Comparison of ENCODE assay signal across 8 cellular contexts in the genomic region with DNA sequence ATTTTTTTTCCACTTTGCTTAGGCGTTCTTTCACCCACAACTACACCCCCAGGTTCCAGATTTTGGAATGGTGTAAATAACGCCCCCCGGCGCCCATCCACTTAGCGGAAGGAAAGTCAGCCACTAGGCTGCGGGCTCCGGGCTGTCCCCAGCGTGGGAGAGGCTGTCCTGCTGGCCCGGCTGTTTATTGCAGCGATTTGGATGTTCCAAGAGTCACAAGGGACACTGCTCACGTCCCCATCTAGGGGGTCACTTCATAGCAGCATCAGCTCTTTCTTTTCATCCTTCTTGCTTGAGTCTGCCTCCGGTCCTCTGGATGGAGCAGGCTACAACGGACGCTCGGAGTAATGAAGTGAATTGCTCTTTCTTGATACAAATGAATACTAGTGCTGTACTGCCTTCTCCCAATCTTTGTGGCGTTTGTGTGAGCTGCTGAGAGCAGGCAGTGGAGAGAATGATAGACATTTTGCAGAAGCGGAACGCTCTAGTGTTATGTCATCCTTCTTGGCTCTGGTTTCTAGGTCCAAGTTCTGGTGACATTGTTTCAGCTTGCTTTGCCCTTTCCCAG. TPM values are rescaled to one million over a fixed set of nuclear protein-coding genes. Genes with fewer than 3 reads are reported as not detected.
DNase-seq lines count a peak whose midpoint lies in the region; ATAC-seq and TF ChIP-seq lines count a peak whose summit lies in the region.

No MANE protein-coding gene starts in this region.

- H3K4me1 Mint-ChIP-seq in activated T-helper 1 cell treated with anti-CD3 and anti-CD28 coated beads, Interleukin-12 subunit alpha, Interleukin-12 subunit beta, Interleukin-2, Interleukin-4 antibody, amounts not matched to agents 30 ng/mL and 10 ng/mL and 1 ng/mL, durations not matched to agents 14 hours and 24 hours and 36 hours (ENCODE audit: low read depth): peaks cover 8% of the 10 kb centered on the region
- peaks cover 15% of the 10 kb centered on the region for H3K4me1 Mint-ChIP-seq in nephron progenitor cell

- peak; percentile 41 for ATAC-seq in GM19351 (IDR thresholded peaks at IDR 0.05; ENCODE audit: unreplicated experiment)
- no peak for ATAC-seq in GM18519 (IDR thresholded peaks at IDR 0.05; ENCODE audit: low FRiP score, unreplicated experiment)

- peak overlapping the region; percentile 76 for H3K4me3 Mint-ChIP-seq in activated T-helper 1 cell treated with anti-CD3 and anti-CD28 coated beads, Interleukin-12 subunit alpha, Interleukin-12 subunit beta, Interleukin-2, Interleukin-4 antibody, amounts not matched to agents 30 ng/mL and 10 ng/mL and 1 ng/mL, durations not matched to agents 14 hours and 24 hours and 36 hours
- H3K4me3 Mint-ChIP-seq in nephron progenitor cell: peak overlapping the region; percentile 78

- H3K27me3 Mint-ChIP-seq in activated T-helper 1 cell treated with anti-CD3 and anti-CD28 coated beads, Interleukin-12 subunit alpha, Interleukin-12 subunit beta, Interleukin-2, Interleukin-4 antibody, amounts not matched to agents 30 ng/mL and 10 ng/mL and 1 ng/mL, durations not matched to agents 14 hours and 24 hours and 36 hours (ENCODE audit: insufficient read depth): peaks cover 69% of the 10 kb centered on the region
- H3K27me3 Mint-ChIP-seq in nephron progenitor cell (ENCODE audit: low read depth, poor library complexity): peaks cover 93% of the 10 kb centered on the region

- peak; percentile 16; the same call in 1 of the 2 replicates for TF ChIP-seq CTCF in AG09319 (IDR thresholded peaks at IDR 0.05; ENCODE audit: low read depth, low read length)
- TF ChIP-seq CTCF in nephron progenitor cell (IDR thresholded peaks at IDR 0.05): peak; percentile 41

- H3K27ac Mint-ChIP-seq in activated T-helper 1 cell treated with anti-CD3 and anti-CD28 coated beads, Interleukin-12 subunit alpha, Interleukin-12 subunit beta, Interleukin-2, Interleukin-4 antibody, amounts not matched to agents 30 ng/mL and 10 ng/mL and 1 ng/mL, durations not matched to agents 14 hours and 24 hours and 36 hours: no peak overlapping the region
- H3K27ac Mint-ChIP-seq in nephron progenitor cell: no peak overlapping the region

- DNase-seq in AG09319 (ENCODE audit: extremely low read depth, low read depth): no peak
- peak; percentile 31 for DNase-seq in NCI-H526 treated with DMSO at 0.1 percent for 48 hours (lab: John Stamatoyannopoulos, UW)
- no peak for DNase-seq in activated T-helper 1 cell treated with anti-CD3 and anti-CD28 coated beads, Interleukin-12 subunit alpha, Interleukin-12 subunit beta, Interleukin-2, Interleukin-4 antibody, amounts not matched to agents 30 ng/mL and 10 ng/mL and 1 ng/mL, durations not matched to agents 14 hours and 24 hours and 36 hours (ENCODE audit: low spot score)
- peak; percentile 43 for DNase-seq in foreskin melanocyte
- DNase-seq in nephron progenitor cell: peak; percentile 67
- DNase-seq in NCI-H187 treated with DMSO at 0.1 percent for 48 hours (lab: John Stamatoyannopoulos, UW): no peak

- no peaks in the 10 kb centered on the region for H3K36me3 Mint-ChIP-seq in activated T-helper 1 cell treated with anti-CD3 and anti-CD28 coated beads, Interleukin-12 subunit alpha, Interleukin-12 subunit beta, Interleukin-2, Interleukin-4 antibody, amounts not matched to agents 30 ng/mL and 10 ng/mL and 1 ng/mL, durations not matched to agents 14 hours and 24 hours and 36 hours (ENCODE audit: low read depth)
- H3K36me3 Mint-ChIP-seq in nephron progenitor cell (ENCODE audit: low read depth): no peaks in the 10 kb centered on the region

- intact Hi-C loops in activated T-helper 1 cell treated with anti-CD3 and anti-CD28 coated beads, Interleukin-12 subunit alpha, Interleukin-12 subunit beta, Interleukin-2, Interleukin-4 antibody, amounts not matched to agents 30 ng/mL and 10 ng/mL and 1 ng/mL, durations not matched to agents 14 hours and 24 hours and 36 hours (cut with micrococcal nuclease): loop anchor here (2.0 to 10.0 kb wide), 2 partner anchors 147 to 213 kb away; a partner anchor contains a TSS

- H3K9me3 Mint-ChIP-seq in activated T-helper 1 cell treated with anti-CD3 and anti-CD28 coated beads, Interleukin-12 subunit alpha, Interleukin-12 subunit beta, Interleukin-2, Interleukin-4 antibody, amounts not matched to agents 30 ng/mL and 10 ng/mL and 1 ng/mL, durations not matched to agents 14 hours and 24 hours and 36 hours: no peaks in the 10 kb centered on the region
- H3K9me3 Mint-ChIP-seq in nephron progenitor cell: peaks cover 34% of the 10 kb centered on the region

RNA-seq across cellular contexts. Expression of a gene that starts 50.7 kb away (rescaled TPM):
- total RNA-seq in activated T-helper 1 cell treated with anti-CD3 and anti-CD28 coated beads, Interleukin-12 subunit alpha, Interleukin-12 subunit beta, Interleukin-2, Interleukin-4 antibody, amounts not matched to agents 30 ng/mL and 10 ng/mL and 1 ng/mL, durations not matched to agents 14 hours and 24 hours and 36 hours: 0.41 and 0.44 TPM in 2 replicates

RNA-seq across cellular contexts. Expression of a gene that starts 54.0 kb away (rescaled TPM):
- 88.8 and 96.8 TPM in 2 replicates for total RNA-seq in activated T-helper 1 cell treated with anti-CD3 and anti-CD28 coated beads, Interleukin-12 subunit alpha, Interleukin-12 subunit beta, Interleukin-2, Interleukin-4 antibody, amounts not matched to agents 30 ng/mL and 10 ng/mL and 1 ng/mL, durations not matched to agents 14 hours and 24 hours and 36 hours

Comparison
In these comparisons a context has a peak if more than half of its experiments do, and no peak if none do; other contexts are left out.
1. DNase-seq: peak in NCI-H526 treated with DMSO at 0.1 percent for 48 hours (single experiment), foreskin melanocyte (single experiment) and nephron progenitor cell (single experiment); none in AG09319 (single experiment), activated T-helper 1 cell treated with anti-CD3 and anti-CD28 coated beads, Interleukin-12 subunit alpha, Interleukin-12 subunit beta, Interleukin-2, Interleukin-4 antibody, amounts not matched to agents 30 ng/mL and 10 ng/mL and 1 ng/mL, durations not matched to agents 14 hours and 24 hours and 36 hours (single experiment) and NCI-H187 treated with DMSO at 0.1 percent for 48 hours (single experiment).